Comparison of ENCODE assay signal across 10 cellular contexts in genomic region chr3:12471228-12471627, GRCh38. TPM values are rescaled to one million over a fixed set of nuclear protein-coding genes. Genes with fewer than 3 reads are reported as not detected.
DNase-seq lines count a peak whose midpoint lies in the region; ATAC-seq and TF ChIP-seq lines count a peak whose summit lies in the region.
"Had no signal": no experiment of that assay in that cellular context is flagged by ENCODE, and none has a peak within 500 bp of the region (broad histone marks: within the 10 kb centered on the region; RNA-seq: fewer than 3 reads in every experiment).

No MANE protein-coding gene starts in this region.

- POLR2A ChIA-PET in HEK293T (lab: Yijun Ruan, JAX): no interaction called here

- H3K4me1 Mint-ChIP-seq in T-helper 17 cell: peaks cover 20% of the 10 kb centered on the region
- no peaks in the 10 kb centered on the region for H3K4me1 Mint-ChIP-seq in central memory CD8-positive, alpha-beta T cell

- H3K4me3 Mint-ChIP-seq in T-helper 17 cell: peak overlapping the region; percentile 73
- peak overlapping the region; percentile 8 for H3K4me3 Mint-ChIP-seq in central memory CD8-positive, alpha-beta T cell

- DNase-seq in HEK293T (ENCODE audit: extremely low spot score): no peak
- DNase-seq in T-helper 17 cell: peak in 1 of 3 donors; percentile 36
- DNase-seq in central memory CD8-positive, alpha-beta T cell (ENCODE audit: low spot score in 2 of 2): no peak
- DNase-seq in stimulated activated CD8-positive, alpha-beta memory T cell treated with anti-CD3 and anti-CD28 coated beads, Interleukin-12 subunit alpha, Interleukin-12 subunit beta, amount 100 ng/mL, for 4 hours (ENCODE audit: low read depth): peak; percentile 10
- DNase-seq in NCI-H748 (lab: John Stamatoyannopoulos, UW; ENCODE audit: unreplicated experiment): no peak
- DNase-seq: foreskin fibroblast, NCI-H1092 treated with DMSO at 0.1 percent for 48 hours had no signal

- peaks cover 9% of the 10 kb centered on the region for H3K27me3 Mint-ChIP-seq in T-helper 17 cell
- peaks cover 14% of the 10 kb centered on the region for H3K27me3 Mint-ChIP-seq in central memory CD8-positive, alpha-beta T cell

- no peaks in the 10 kb centered on the region for H3K36me3 Mint-ChIP-seq in T-helper 17 cell (ENCODE audit: low read depth)
- H3K36me3 Mint-ChIP-seq in central memory CD8-positive, alpha-beta T cell (ENCODE audit: insufficient read depth): no peaks in the 10 kb centered on the region

- ATAC-seq in T-helper 17 cell (peak; percentile 82), GM18873 (IDR thresholded peaks at IDR 0.05; ENCODE audit: low FRiP score, unreplicated experiment) (no peak), HG03196 (IDR thresholded peaks at IDR 0.05; ENCODE audit: unreplicated experiment) (no peak), HG02610 (IDR thresholded peaks at IDR 0.05; ENCODE audit: unreplicated experiment) (no peak)
- peak; percentile 40 for ATAC-seq in central memory CD8-positive, alpha-beta T cell (replicated peaks; ENCODE audit: extremely low read depth, poor library complexity, severe bottlenecking)

- no peaks in the 10 kb centered on the region for H3K9me3 Mint-ChIP-seq in central memory CD8-positive, alpha-beta T cell

- CTCF ChIA-PET in HEK293T (lab: Yijun Ruan, JAX): interaction anchor here (1.1 to 1.4 kb wide), 2 partner anchors 10 to 11 kb away, joined by 3 read pairs; no protein-coding TSS in a partner anchor

- H3K27ac Mint-ChIP-seq in T-helper 17 cell: no peak overlapping the region
- no peak overlapping the region for H3K27ac Mint-ChIP-seq in central memory CD8-positive, alpha-beta T cell (ENCODE audit: low read depth)

- no peaks in the 10 kb centered on the region for H3K9me3 ChIP-seq in T-helper 17 cell (ENCODE audit: control insufficient read depth, low read length, poor library complexity, severe bottlenecking)

TF ChIP-seq in HEK293T, 16 proteins besides CTCF, POLR2A, EP300 and RAD21:
- TF ChIP-seq FOXA1 (IDR thresholded peaks at IDR 0.05) (no peak), ARNT (IDR thresholded peaks at IDR 0.05) (no peak), SUZ12 (IDR thresholded peaks at IDR 0.05) (no peak), SP1 (IDR thresholded peaks at IDR 0.05) (no peak), FOXK2 (IDR thresholded peaks at IDR 0.05) (no peak)
- TF ChIP-seq, protein P1, sequence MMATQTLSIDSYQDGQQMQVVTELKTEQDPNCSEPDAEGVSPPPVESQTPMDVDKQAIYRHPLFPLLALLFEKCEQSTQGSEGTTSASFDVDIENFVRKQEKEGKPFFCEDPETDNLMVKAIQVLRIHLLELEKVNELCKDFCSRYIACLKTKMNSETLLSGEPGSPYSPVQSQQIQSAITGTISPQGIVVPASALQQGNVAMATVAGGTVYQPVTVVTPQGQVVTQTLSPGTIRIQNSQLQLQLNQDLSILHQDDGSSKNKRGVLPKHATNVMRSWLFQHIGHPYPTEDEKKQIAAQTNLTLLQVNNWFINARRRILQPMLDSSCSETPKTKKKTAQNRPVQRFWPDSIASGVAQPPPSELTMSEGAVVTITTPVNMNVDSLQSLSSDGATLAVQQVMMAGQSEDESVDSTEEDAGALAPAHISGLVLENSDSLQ (IDR thresholded peaks at IDR 0.05): peak; percentile 56

RNA-seq across cellular contexts. Expression of gene TSEN2, which starts 13.1 kb away (rescaled TPM):
- total RNA-seq in T-helper 17 cell: 10 to 100 TPM in 1 of 2 donors, 1 to 10 TPM in 1; 9.1 to 12.5 TPM

Comparison
In these comparisons a context has a peak if more than half of its experiments do, and no peak if none do; other contexts are left out.
1. ATAC-seq: peak in T-helper 17 cell (single experiment) and central memory CD8-positive, alpha-beta T cell (single experiment); none in GM18873 (single experiment), HG03196 (single experiment) and HG02610 (single experiment).